Comparison of ENCODE assay signal across 8 cellular contexts in the genomic region with DNA sequence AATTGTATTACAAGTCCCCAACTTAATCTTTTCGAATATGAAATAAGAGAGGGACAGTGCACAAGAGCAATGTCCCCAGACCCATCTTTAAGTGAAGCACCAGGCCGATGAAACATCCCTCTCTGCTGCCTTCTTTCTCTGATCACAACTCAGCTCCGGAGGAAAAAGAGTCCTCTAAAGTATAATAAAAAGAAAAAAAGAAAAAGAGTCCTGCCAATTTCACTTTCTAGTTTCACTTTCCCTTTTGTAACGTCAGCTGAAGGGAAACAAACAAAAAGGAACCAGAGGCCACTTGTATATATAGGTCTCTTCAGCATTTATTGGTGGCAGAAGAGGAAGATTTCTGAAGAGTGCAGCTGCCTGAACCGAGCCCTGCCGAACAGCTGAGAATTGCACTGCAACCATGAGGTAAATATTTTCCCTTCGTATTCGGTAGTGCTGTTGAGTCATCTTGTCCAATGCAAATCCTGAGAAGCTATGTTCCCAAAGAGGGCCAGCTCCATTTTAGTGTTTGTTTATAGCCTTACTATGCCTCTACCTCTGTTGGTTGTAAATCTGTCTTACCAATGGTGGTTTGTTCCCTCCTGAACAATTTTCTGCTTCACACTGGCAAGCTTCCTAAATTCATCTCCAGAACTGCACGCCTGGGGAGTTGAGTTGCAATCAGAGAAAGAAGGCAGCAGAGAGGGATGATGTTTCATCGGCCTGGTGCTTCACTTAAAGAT. TPM values are rescaled to one million over a fixed set of nuclear protein-coding genes. Genes with fewer than 3 reads are reported as not detected.
DNase-seq lines count a peak whose midpoint lies in the region; ATAC-seq and TF ChIP-seq lines count a peak whose summit lies in the region.

IFIT2 (plus strand) TSS at position 326 of the 725 bp plus-strand sequence; CDS start at position 404, 78 bp downstream.

- peak; percentile 17 for DNase-seq in activated naive CD4-positive, alpha-beta T cell treated with Interleukin-2 at 50 U/mL for 16 hours
- no peak for DNase-seq in activated naive CD4-positive, alpha-beta T cell treated with anti-CD3 and anti-CD28 coated beads, Interleukin-2, amount 50 U/mL, for 16 hours
- DNase-seq in HCT116 (ENCODE audit: low read depth, low spot score) (no peak), MV-4-11 (lab: John Stamatoyannopoulos, UW) (peak; percentile 83), UCSD-AML1 (lab: John Stamatoyannopoulos, UW; ENCODE audit: unreplicated experiment) (peak; percentile 37), coronary artery (ENCODE audit: low spot score) (no peak), mesothelial cell of epicardium (ENCODE audit: low spot score in 2 of 2, unreplicated experiment in 2 of 2) (no peak), type B pancreatic cell (ENCODE audit: extremely low spot score, unreplicated experiment) (no peak)

- no peaks in the 10 kb centered on the region for H3K27me3 ChIP-seq in HCT116 (ENCODE audit: insufficient read depth, low read length)

- TF ChIP-seq RAD21 in HCT116 (IDR thresholded peaks at IDR 0.05; ENCODE audit: low read depth), result no peak

- no peaks in the 10 kb centered on the region for H3K9me3 ChIP-seq in HCT116 (ENCODE audit: control insufficient read depth in 1 of 2, insufficient read depth in 1 of 2, low read depth in 1 of 2, low read length in 2 of 2)

- peak within 1 kb of the TSS; percentile 47 to 58 for H3K4me3 ChIP-seq in HCT116 (replicated peaks in 1 of 2; ENCODE audit: low read depth in 1 of 2, low read length in 2 of 2)
- H3K4me3 ChIP-seq in coronary artery, result peak within 1 kb of the TSS; percentile 66

- BruUV-seq in HCT116 (replicated peaks; lab: Mats Ljungman, UMichigan), result TSS peak; percentile 69

- peak; percentile 69 for ATAC-seq in HCT116

- peaks cover 28% of the 10 kb centered on the region for H3K4me1 Mint-ChIP-seq in mesothelial cell of epicardium
- peaks cover 10% of the 10 kb centered on the region for H3K4me1 Mint-ChIP-seq in type B pancreatic cell (ENCODE audit: unreplicated experiment)

- H3K27me3 Mint-ChIP-seq in mesothelial cell of epicardium (ENCODE audit: low read depth), result no peaks in the 10 kb centered on the region
- no peaks in the 10 kb centered on the region for H3K27me3 Mint-ChIP-seq in type B pancreatic cell

- peak within 1 kb of the TSS; percentile 92 for H2AFZ ChIP-seq in HCT116 (ENCODE audit: low read depth, low read length, poor library complexity, severe bottlenecking)

- H3K27ac Mint-ChIP-seq in mesothelial cell of epicardium (peak within 1 kb of the TSS; percentile 96), type B pancreatic cell (peak within 1 kb of the TSS; percentile 75)

- H3K9me3 Mint-ChIP-seq in mesothelial cell of epicardium, result peaks cover 12% of the 10 kb centered on the region
- H3K9me3 Mint-ChIP-seq in type B pancreatic cell, result peaks cover 13% of the 10 kb centered on the region

- intact Hi-C loops in HCT116 (cut with micrococcal nuclease), result loop anchor here (2.0 kb wide), 1 partner anchor 19 kb away; no protein-coding TSS in a partner anchor

- no peak for TF ChIP-seq POLR2A in HCT116 (IDR thresholded peaks at IDR 0.05; ENCODE audit: borderline replicate concordance, extremely low read depth, insufficient read depth, insufficient read length)

- peak within 1 kb of the TSS; percentile 43 for H3K4me3 Mint-ChIP-seq in mesothelial cell of epicardium
- H3K4me3 Mint-ChIP-seq in type B pancreatic cell, result peak within 1 kb of the TSS; percentile 79

- H3K27ac ChIP-seq in HCT116 (ENCODE audit: low read depth, low read length), result no peak within 1 kb of the TSS
- H3K27ac ChIP-seq in coronary artery, result peak within 1 kb of the TSS; percentile 82 to 87

- peak within 1 kb of the TSS; percentile 56 for H3K9ac ChIP-seq in HCT116 (ENCODE audit: low read length)

- TF ChIP-seq CTCF in HCT116 (IDR thresholded peaks at IDR 0.05 in 2 of 3, conservative IDR thresholded peaks at IDR 0.05 in 1 of 3; ENCODE audit: borderline replicate concordance in 1 of 3, insufficient read depth in 1 of 3, low read depth in 2 of 3, low read length in 2 of 3) (no peak), coronary artery (IDR thresholded peaks at IDR 0.05) (no peak), mesothelial cell of epicardium (IDR thresholded peaks at IDR 0.05; ENCODE audit: unreplicated experiment) (no peak), type B pancreatic cell (conservative IDR thresholded peaks at IDR 0.05) (no peak)

- peaks cover 6% of the 10 kb centered on the region for H3K36me3 Mint-ChIP-seq in mesothelial cell of epicardium
- H3K36me3 Mint-ChIP-seq in type B pancreatic cell, result peaks cover 3% of the 10 kb centered on the region

- POLR2A ChIA-PET in HCT116 (lab: Charles Lee), result no interaction called here

- peaks cover 0 to 17% of the 10 kb centered on the region in 2 experiments; a peak in 2 of 4 replicates for H3K4me1 ChIP-seq in HCT116 (ENCODE audit: control insufficient read depth in 1 of 2, insufficient read depth in 2 of 2, low read length in 2 of 2)

- no peaks in the 10 kb centered on the region for H3K9me2 ChIP-seq in HCT116 (ENCODE audit: insufficient read depth)

- peak within 1 kb of the TSS; percentile 88 for H3K4me2 ChIP-seq in HCT116 (ENCODE audit: low read length)

- RAD21 ChIA-PET in HCT116 (lab: Charles Lee; ENCODE audit: low non-redundant PET in 1 of 2, low total read pairs in 2 of 2, uncharacterized antibody in 2 of 2, unreplicated experiment in 2 of 2), result interaction anchor here in 1 of 2 experiments (0.6 kb wide), 1 partner anchor 68 kb away, joined by 3 read pairs; no protein-coding TSS in a partner anchor

- H3K79me2 ChIP-seq in HCT116 (ENCODE audit: insufficient read depth, low read length), result no peaks in the 10 kb centered on the region

- CTCF ChIA-PET in HCT116 (lab: Charles Lee), result no interaction called here

- H3K36me3 ChIP-seq in HCT116 (ENCODE audit: control insufficient read depth in 1 of 2, insufficient read depth in 2 of 2, low read length in 2 of 2), result no peaks in the 10 kb centered on the region

- no peaks in the 10 kb centered on the region for H4K20me1 ChIP-seq in HCT116 (ENCODE audit: insufficient read depth)

TF ChIP-seq in HCT116, 20 proteins besides CTCF, POLR2A, EP300 and RAD21 (continues in another document):
- TF ChIP-seq EGR1 (IDR thresholded peaks at IDR 0.05; ENCODE audit: low read depth) (no peak), ATF3 (IDR thresholded peaks at IDR 0.05) (no peak), SIN3A (IDR thresholded peaks at IDR 0.05; ENCODE audit: low read depth) (0 out of 2 replicates have a peak, but pooled peaks have one; percentile 35), SRF (IDR thresholded peaks at IDR 0.05; ENCODE audit: low read depth) (no peak), TCF7L2 (IDR thresholded peaks at IDR 0.05; ENCODE audit: borderline replicate concordance, extremely low read depth, insufficient read depth, insufficient read length) (no peak), JUND (IDR thresholded peaks at IDR 0.05) (peak; percentile 20; the same call in 1 of the 2 replicates), SP1 (IDR thresholded peaks at IDR 0.05; ENCODE audit: low read depth) (0 out of 2 replicates have a peak, but pooled peaks have one; percentile 16)
- TF ChIP-seq, protein P1, sequence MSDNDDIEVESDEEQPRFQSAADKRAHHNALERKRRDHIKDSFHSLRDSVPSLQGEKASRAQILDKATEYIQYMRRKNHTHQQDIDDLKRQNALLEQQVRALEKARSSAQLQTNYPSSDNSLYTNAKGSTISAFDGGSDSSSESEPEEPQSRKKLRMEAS (IDR thresholded peaks at IDR 0.05), result peak; percentile 29; the same call in 1 of the 2 replicates
- TF ChIP-seq, protein P2, sequence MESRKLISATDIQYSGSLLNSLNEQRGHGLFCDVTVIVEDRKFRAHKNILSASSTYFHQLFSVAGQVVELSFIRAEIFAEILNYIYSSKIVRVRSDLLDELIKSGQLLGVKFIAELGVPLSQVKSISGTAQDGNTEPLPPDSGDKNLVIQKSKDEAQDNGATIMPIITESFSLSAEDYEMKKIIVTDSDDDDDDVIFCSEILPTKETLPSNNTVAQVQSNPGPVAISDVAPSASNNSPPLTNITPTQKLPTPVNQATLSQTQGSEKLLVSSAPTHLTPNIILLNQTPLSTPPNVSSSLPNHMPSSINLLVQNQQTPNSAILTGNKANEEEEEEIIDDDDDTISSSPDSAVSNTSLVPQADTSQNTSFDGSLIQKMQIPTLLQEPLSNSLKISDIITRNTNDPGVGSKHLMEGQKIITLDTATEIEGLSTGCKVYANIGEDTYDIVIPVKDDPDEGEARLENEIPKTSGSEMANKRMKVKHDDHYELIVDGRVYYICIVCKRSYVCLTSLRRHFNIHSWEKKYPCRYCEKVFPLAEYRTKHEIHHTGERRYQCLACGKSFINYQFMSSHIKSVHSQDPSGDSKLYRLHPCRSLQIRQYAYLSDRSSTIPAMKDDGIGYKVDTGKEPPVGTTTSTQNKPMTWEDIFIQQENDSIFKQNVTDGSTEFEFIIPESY (IDR thresholded peaks at IDR 0.05; ENCODE audit: extremely low read depth, insufficient replicate concordance, low read length), result no peak

RNA-seq across cellular contexts. Expression of gene IFIT2, which starts in this region (rescaled TPM):
- total RNA-seq in HCT116 (2021; ENCODE audit: unreplicated experiment) (1.0 TPM), mesothelial cell of epicardium (2.3 to 3.6 TPM (median 2.9 TPM) in 3 replicates), type B pancreatic cell (ENCODE audit: low replicate concordance) (1.3 and 1.4 TPM in 2 replicates)
- 0.61 and 0.66 TPM in 2 replicates for polyA plus RNA-seq in HCT116 (2012)

Comparison
In these comparisons a context has a peak if more than half of its experiments do, and no peak if none do; other contexts are left out.
1. DNase-seq: peak in activated naive CD4-positive, alpha-beta T cell treated with Interleukin-2 at 50 U/mL for 16 hours (single experiment), MV-4-11 (single experiment) and UCSD-AML1 (single experiment); none in activated naive CD4-positive, alpha-beta T cell treated with anti-CD3 and anti-CD28 coated beads, Interleukin-2, amount 50 U/mL, for 16 hours (single experiment), HCT116 (single experiment), coronary artery (single experiment), mesothelial cell of epicardium (0 of 2) and type B pancreatic cell (single experiment).